In genomic region chr11:35391922-35392813, GRCh38 we compare ENCODE assay signal across 8 cellular contexts. TPM values are rescaled to one million over a fixed set of nuclear protein-coding genes. Genes with fewer than 3 reads are reported as not detected.
DNase-seq lines count a peak whose midpoint lies in the region; ATAC-seq lines count a peak whose summit lies in the region.

No MANE protein-coding gene starts in this region.

- no peak overlapping the region for H2AK5ac ChIP-seq in mesendoderm (ENCODE audit: low read length)

- H3K56ac ChIP-seq in mesendoderm (ENCODE audit: low read length) = no peak overlapping the region

- H3K23ac ChIP-seq in mesendoderm (ENCODE audit: low read length) = no peak overlapping the region

- no peaks in the 10 kb centered on the region for H3K9me3 Mint-ChIP-seq in effector memory CD8-positive, alpha-beta T cell

- H4K5ac ChIP-seq in mesendoderm (ENCODE audit: low read length) = no peak overlapping the region

- peak overlapping the region in 1 of 2 donors; percentile 14 for H3K27ac Mint-ChIP-seq in effector memory CD8-positive, alpha-beta T cell

- H3K27me3 Mint-ChIP-seq in effector memory CD8-positive, alpha-beta T cell = peaks cover 0 to 21% of the 10 kb centered on the region in 2 donors

- peak overlapping the region; percentile 27 to 28 for H3K4me3 Mint-ChIP-seq in effector memory CD8-positive, alpha-beta T cell

- H3K27me3 ChIP-seq in mesendoderm (ENCODE audit: insufficient read depth, low read length, poor library complexity) = no peaks in the 10 kb centered on the region

- no peaks in the 10 kb centered on the region for H3K36me3 ChIP-seq in mesendoderm (ENCODE audit: control insufficient read depth, insufficient read depth, low read length)

- no peaks in the 10 kb centered on the region for H3K79me2 ChIP-seq in mesendoderm (ENCODE audit: control insufficient read depth, insufficient read depth, low read length)

- no peak overlapping the region for H3K4ac ChIP-seq in mesendoderm (ENCODE audit: low read depth, low read length)

- no peak overlapping the region for H2BK5ac ChIP-seq in mesendoderm (ENCODE audit: low read length)

- peak; percentile 58 to 76 (median 72) for DNase-seq in NCI-H1417 (lab: John Stamatoyannopoulos, UW)
- DNase-seq in NCI-H1417 treated with DMSO at 0.1 percent for 48 hours (lab: John Stamatoyannopoulos, UW) = no peak
- peak; percentile 70 for DNase-seq in NCI-H82 (lab: John Stamatoyannopoulos, UW)
- DNase-seq in activated CD8-positive, alpha-beta memory T cell treated with anti-CD3 and anti-CD28 coated beads for 48 hours (ENCODE audit: low read depth in 2 of 3, low spot score in 2 of 3) = peak; percentile 62 to 88 (median 83)
- peak; percentile 81 to 86 (median 84) for DNase-seq in effector memory CD8-positive, alpha-beta T cell
- peak; percentile 81 for DNase-seq in mesendoderm
- peak; percentile 81 for DNase-seq in stimulated activated CD8-positive, alpha-beta memory T cell treated with anti-CD3 and anti-CD28 coated beads, Interleukin-15, amount 100 ng/mL, for 1 hour (ENCODE audit: low read depth)

- no peak overlapping the region for H4K8ac ChIP-seq in mesendoderm (ENCODE audit: low read depth, low read length)

- no peak overlapping the region for H3K4me3 ChIP-seq in mesendoderm (ENCODE audit: low read length)

- no peak overlapping the region for H3K4me2 ChIP-seq in mesendoderm (ENCODE audit: low read length)

- no peak overlapping the region for H3K18ac ChIP-seq in mesendoderm (ENCODE audit: low read length)

- H2BK120ac ChIP-seq in mesendoderm (ENCODE audit: low read depth, low read length) = no peak overlapping the region

- H3K9ac ChIP-seq in mesendoderm (ENCODE audit: low read length) = no peak overlapping the region

- no peaks in the 10 kb centered on the region for H3K36me3 Mint-ChIP-seq in effector memory CD8-positive, alpha-beta T cell (ENCODE audit: insufficient read depth)

- H3K27ac ChIP-seq in mesendoderm (ENCODE audit: low read depth, low read length) = no peak overlapping the region

- ATAC-seq in HG03354 (IDR thresholded peaks at IDR 0.05; ENCODE audit: poor library complexity, severe bottlenecking, unreplicated experiment) = peak; percentile 57
- ATAC-seq in effector memory CD8-positive, alpha-beta T cell (replicated peaks) = peak; percentile 93

- no peaks in the 10 kb centered on the region for H3K4me1 ChIP-seq in mesendoderm (ENCODE audit: control insufficient read depth, low read depth, low read length)

- H3K4me1 Mint-ChIP-seq in effector memory CD8-positive, alpha-beta T cell (ENCODE audit: low read depth in 2 of 2) = peaks cover 4 to 8% of the 10 kb centered on the region in 2 donors

- H3K79me1 ChIP-seq in mesendoderm (ENCODE audit: low read length) = no peaks in the 10 kb centered on the region

- H2BK15ac ChIP-seq in mesendoderm (replicated peaks; ENCODE audit: low read depth) = no peak overlapping the region

- no CpG with 5 or more reads among the region's 14 CpGs for WGBS in mesendoderm (ENCODE audit: extremely low coverage, insufficient coverage, low lambda C conversion rate)

RNA-seq across cellular contexts. Expression of gene SLC1A2, which starts 27.2 kb away (rescaled TPM):
- polyA plus RNA-seq in mesendoderm (2013, experiment 1 of 2) = 0.58 TPM
- 0.43 TPM for polyA plus RNA-seq in mesendoderm (2013, experiment 2 of 2)
